ENCODE assay signal across 9 cellular contexts in genomic region chr21:35390013-35390776, GRCh38.
DNase-seq lines count a peak whose midpoint lies in the region; ATAC-seq and TF ChIP-seq lines count a peak whose summit lies in the region.
"Had no signal": no experiment of that assay in that cellular context is flagged by ENCODE, and none has a peak within 500 bp of the region (broad histone marks: within the 10 kb centered on the region; RNA-seq: fewer than 3 reads in every experiment).

No MANE protein-coding gene starts in this region.

- TF ChIP-seq CTCF in GM20000 (IDR thresholded peaks at IDR 0.05; ENCODE audit: extremely low read depth, missing control alignments), result no peak

- ATAC-seq in T-helper 17 cell, result no peak
- ATAC-seq: right lobe of liver had no signal

- H3K4me1 Mint-ChIP-seq in T-helper 17 cell, result no peaks in the 10 kb centered on the region

- no peak overlapping the region for H3K4me3 Mint-ChIP-seq in T-helper 17 cell

- no peaks in the 10 kb centered on the region for H3K36me3 Mint-ChIP-seq in T-helper 17 cell (ENCODE audit: low read depth)

- no peaks in the 10 kb centered on the region for H3K27me3 Mint-ChIP-seq in T-helper 17 cell

- peak; percentile 53 for DNase-seq in NCI-H2196 (lab: John Stamatoyannopoulos, UW; ENCODE audit: unreplicated experiment)
- no peak for DNase-seq in NCI-H2196 treated with DMSO at 0.1 percent for 48 hours (lab: John Stamatoyannopoulos, UW; ENCODE audit: unreplicated experiment)
- DNase-seq in NCI-H2029 treated with DMSO at 0.1 percent for 48 hours (lab: John Stamatoyannopoulos, UW), result peak; percentile 66
- DNase-seq in cerebellar nuclear complex (lab: John Stamatoyannopoulos, UW), result peak; percentile 4 to 22
- DNase-seq in renal cortical epithelial cell (ENCODE audit: low read depth), result peak; percentile 86
- DNase-seq in GM20000 (ENCODE audit: low spot score), result no peak
- DNase-seq in SIG-M5 treated with dmso at 0.1 percent for 504 hours (lab: John Stamatoyannopoulos, UW; ENCODE audit: unreplicated experiment), result no peak
- no peak for DNase-seq in T-helper 17 cell
- DNase-seq: right lobe of liver had no signal

- H3K27ac Mint-ChIP-seq in T-helper 17 cell, result no peak overlapping the region

- no peaks in the 10 kb centered on the region for H3K9me3 ChIP-seq in T-helper 17 cell (ENCODE audit: control insufficient read depth, low read length, poor library complexity, severe bottlenecking)
- H3K9me3 ChIP-seq: right lobe of liver had no signal

Comparison
In these comparisons a context has a peak if more than half of its experiments do, and no peak if none do; other contexts are left out.
1. DNase-seq: peak in NCI-H2196 (single experiment), NCI-H2029 treated with DMSO at 0.1 percent for 48 hours (single experiment), cerebellar nuclear complex (2 of 2) and renal cortical epithelial cell (single experiment); none in NCI-H2196 treated with DMSO at 0.1 percent for 48 hours (single experiment), GM20000 (single experiment), SIG-M5 treated with dmso at 0.1 percent for 504 hours (single experiment) and T-helper 17 cell (0 of 3).